ENCODE assay signal across 12 cellular contexts in the genomic region with DNA sequence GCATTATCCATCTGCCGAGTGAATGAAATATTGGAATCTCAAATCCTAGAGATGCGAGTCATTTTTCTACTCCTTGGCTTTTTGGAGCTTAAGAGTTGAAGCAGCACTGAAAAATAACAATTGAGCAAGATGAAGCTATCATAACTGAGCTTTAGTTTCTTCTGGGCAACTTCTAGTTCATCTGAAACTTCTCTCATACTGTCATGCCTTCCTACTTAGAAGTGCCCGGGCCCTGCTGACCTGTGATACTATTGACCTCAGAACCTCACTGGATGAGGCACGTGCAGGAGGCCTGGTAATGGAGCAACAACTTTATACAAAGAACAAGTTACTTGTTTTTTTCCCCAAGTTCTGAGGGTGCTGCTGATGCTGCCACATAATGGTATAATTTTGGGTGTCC. TPM values are rescaled to one million over a fixed set of nuclear protein-coding genes. Genes with fewer than 3 reads are reported as not detected.
DNase-seq lines count a peak whose midpoint lies in the region; ATAC-seq and TF ChIP-seq lines count a peak whose summit lies in the region.
"Had no signal": no experiment of that assay in that cellular context is flagged by ENCODE, and none has a peak within 500 bp of the region (broad histone marks: within the 10 kb centered on the region; RNA-seq: fewer than 3 reads in every experiment).

No MANE protein-coding gene starts in this region.

- peak overlapping the region; percentile 76 for H3K4me3 Mint-ChIP-seq in CD8-positive, alpha-beta T cell
- peak overlapping the region in 3 of 5 donors; percentile 66 to 80 (median 74) for H3K4me3 Mint-ChIP-seq in immature natural killer cell

- no peak overlapping the region for H3K4me3 ChIP-seq in CD8-positive, alpha-beta T cell (ENCODE audit: low read depth, low read length)
- no peak overlapping the region for H3K4me3 ChIP-seq in gastrocnemius medialis

- H3K27ac Mint-ChIP-seq in CD8-positive, alpha-beta T cell = no peak overlapping the region
- peak overlapping the region in 1 of 6 donors; percentile 27 for H3K27ac Mint-ChIP-seq in immature natural killer cell

- H3K9me3 ChIP-seq in CD8-positive, alpha-beta T cell (ENCODE audit: low read length) = no peaks in the 10 kb centered on the region
- H3K9me3 ChIP-seq in gastrocnemius medialis = no peaks in the 10 kb centered on the region
- H3K9me3 ChIP-seq: SK-N-SH had no signal

- TF ChIP-seq POLR2A in gastrocnemius medialis (IDR thresholded peaks at IDR 0.05) = no peak

- POLR2A ChIA-PET in CD8-positive, alpha-beta T cell (lab: Charles Lee) = interaction anchor here (0.6 kb wide), 1 partner anchor 336 kb away, joined by 3 read pairs; no protein-coding TSS in a partner anchor

- in situ Hi-C loops in gastrocnemius medialis (cut with MboI; ENCODE audit: low sequenced_read_pairs in 4 of 4) = no loop called here

- no peaks in the 10 kb centered on the region for H3K9me3 Mint-ChIP-seq in CD8-positive, alpha-beta T cell
- peaks cover 0 to 2% (median under 1%) of the 10 kb centered on the region in 6 donors for H3K9me3 Mint-ChIP-seq in immature natural killer cell
- H3K9me3 Mint-ChIP-seq: CD14-positive monocyte had no signal

- peaks cover 5% of the 10 kb centered on the region for H3K27me3 Mint-ChIP-seq in CD8-positive, alpha-beta T cell (ENCODE audit: low read depth)
- H3K27me3 Mint-ChIP-seq in immature natural killer cell (ENCODE audit: low read depth in 3 of 3) = no peaks in the 10 kb centered on the region

- H3K4me1 Mint-ChIP-seq in CD8-positive, alpha-beta T cell (ENCODE audit: low read depth) = peaks cover 18% of the 10 kb centered on the region
- H3K4me1 Mint-ChIP-seq in immature natural killer cell = peaks cover 4 to 10% of the 10 kb centered on the region in 2 donors

- CTCF ChIA-PET in CD8-positive, alpha-beta T cell (lab: Charles Lee) = no interaction called here

- TF ChIP-seq CTCF in CD8-positive, alpha-beta T cell (IDR thresholded peaks at IDR 0.05) = no peak
- no peak for TF ChIP-seq CTCF in gastrocnemius medialis (IDR thresholded peaks at IDR 0.05 in 4 of 5, conservative IDR thresholded peaks at IDR 0.05 in 1 of 5)

- H3K36me3 Mint-ChIP-seq in CD8-positive, alpha-beta T cell = no peaks in the 10 kb centered on the region
- H3K36me3 Mint-ChIP-seq in immature natural killer cell = no peaks in the 10 kb centered on the region
- H3K36me3 Mint-ChIP-seq: CD14-positive monocyte had no signal

- intact Hi-C loops in CD8-positive, alpha-beta T cell (cut with DNase I, micrococcal nuclease) = no loop called here
- intact Hi-C loops in gastrocnemius medialis (cut with DNase I; ENCODE audit: low total_unique reads) = no loop called here

- ATAC-seq in CD8-positive, alpha-beta T cell = no peak
- peak; percentile 24 for ATAC-seq in GM19438 (IDR thresholded peaks at IDR 0.05; ENCODE audit: low read depth, unreplicated experiment)
- ATAC-seq in HG03521 (IDR thresholded peaks at IDR 0.05; ENCODE audit: unreplicated experiment) = peak; percentile 24
- ATAC-seq in HG03565 (IDR thresholded peaks at IDR 0.05; ENCODE audit: unreplicated experiment) = no peak
- no peak for ATAC-seq in gastrocnemius medialis

- H3K27me3 ChIP-seq in CD8-positive, alpha-beta T cell (ENCODE audit: insufficient read depth, low read length) = no peaks in the 10 kb centered on the region
- H3K27me3 ChIP-seq in gastrocnemius medialis = no peaks in the 10 kb centered on the region

- DNase-seq in CD8-positive, alpha-beta T cell = no peak
- DNase-seq in immature natural killer cell (no peak), gastrocnemius medialis (no peak), NCI-H748 (lab: John Stamatoyannopoulos, UW; ENCODE audit: unreplicated experiment) (no peak), amygdala (lab: John Stamatoyannopoulos, UW) (no peak)
- DNase-seq: activated CD4-positive, alpha-beta T cell treated with anti-CD3 and anti-CD28 coated beads for 48 hours; NCI-H1092 treated with DMSO at 0.1 percent for 48 hours; SK-N-SH had no signal

- H3K36me3 ChIP-seq in CD8-positive, alpha-beta T cell (ENCODE audit: insufficient read depth, low read length) = no peaks in the 10 kb centered on the region
- no peaks in the 10 kb centered on the region for H3K36me3 ChIP-seq in gastrocnemius medialis

- H3K4me1 ChIP-seq in CD8-positive, alpha-beta T cell (ENCODE audit: insufficient read depth, low read length) = no peaks in the 10 kb centered on the region
- H3K4me1 ChIP-seq in gastrocnemius medialis = no peaks in the 10 kb centered on the region

- no peak overlapping the region for H3K27ac ChIP-seq in CD8-positive, alpha-beta T cell (ENCODE audit: low read depth, low read length)
- no peak overlapping the region for H3K27ac ChIP-seq in gastrocnemius medialis

RNA-seq across cellular contexts. Expression of a gene that starts 48.5 kb away (rescaled TPM):
- total RNA-seq in CD8-positive, alpha-beta T cell = not detected
- 1 to 10 TPM in 1 of 3 donors, not detected in 2; 2.2 TPM for polyA plus RNA-seq in immature natural killer cell
- total RNA-seq in gastrocnemius medialis = 1 to 10 TPM in 1 of 4 donors, under 1 TPM in 3; 0.24 to 4.0 (median 0.90) TPM

Comparison
In these comparisons a context has a peak if more than half of its experiments do, and no peak if none do; other contexts are left out.
1. ATAC-seq: peak in GM19438 (single experiment) and HG03521 (single experiment); none in CD8-positive, alpha-beta T cell (single experiment), HG03565 (single experiment) and gastrocnemius medialis (0 of 2).